ENCODE assay signal across 13 cellular contexts in genomic region chr19:49337267-49338022, GRCh38. TPM values are rescaled to one million over a fixed set of nuclear protein-coding genes. Genes with fewer than 3 reads are reported as not detected.
A peak's percentile ranks its signal among the peaks of the same experiment; 100 is the strongest.
DNase-seq lines count a peak whose midpoint lies in the region; ATAC-seq and TF ChIP-seq lines count a peak whose summit lies in the region.
"Had no signal": no experiment of that assay in that cellular context is flagged by ENCODE, and none has a peak within 500 bp of the region (broad histone marks: within the 10 kb centered on the region; RNA-seq: fewer than 3 reads in every experiment).

No MANE protein-coding gene starts in this region.

- H3K27ac ChIP-seq in SU-DHL-6 (ENCODE audit: low read depth, low read length) (peak overlapping the region; percentile 97), hepatocyte (no peak overlapping the region), spleen (peak overlapping the region in 7 of 8 donors; percentile 86 to 95 (median 89))
- H3K27ac ChIP-seq: dorsolateral prefrontal cortex had no signal

- TF ChIP-seq CTCF in SU-DHL-6 (IDR thresholded peaks at IDR 0.05; ENCODE audit: insufficient read depth, low read length, poor library complexity, severe bottlenecking) (no peak), hepatocyte (IDR thresholded peaks at IDR 0.05; ENCODE audit: poor library complexity) (no peak), spleen (IDR thresholded peaks at IDR 0.05 in 8 of 11, conservative IDR thresholded peaks at IDR 0.05 in 3 of 11) (no peak)

- H2AFZ ChIP-seq in SU-DHL-6 (ENCODE audit: low read depth, low read length, severe bottlenecking) (no peak overlapping the region), hepatocyte (no peak overlapping the region)

- peaks cover 68% of the 10 kb centered on the region for H3F3A ChIP-seq in SU-DHL-6 (ENCODE audit: insufficient read depth)

- H3K36me3 ChIP-seq in SU-DHL-6 (ENCODE audit: low read length) (peaks cover 15% of the 10 kb centered on the region), hepatocyte (replicated peaks; ENCODE audit: insufficient read depth, low read depth) (no peaks in the 10 kb centered on the region), spleen (peaks cover 0 to 59% (median 34%) of the 10 kb centered on the region in 6 donors)

- ATAC-seq in HG03342 (IDR thresholded peaks at IDR 0.05; ENCODE audit: unreplicated experiment) = no peak
- ATAC-seq: activated naive CD4-positive, alpha-beta T cell treated with anti-CD3 and anti-CD28 coated beads, Interleukin-2, amount 50 U/mL, for 72 hours had no signal

- WGBS in hepatocyte (ENCODE audit: low lambda C conversion rate, missing lambda C conversion rate) = 73% methylated on average over 16 of the region's 19 CpGs
- WGBS in spleen, 5 donors = 81 to 86% (median 85%) methylated on average over 19 of the region's 19 CpGs

- H3K27me3 ChIP-seq in SU-DHL-6 (ENCODE audit: low read length) (no peaks in the 10 kb centered on the region), hepatocyte (no peaks in the 10 kb centered on the region), spleen (replicated peaks in 1 of 7) (no peaks in the 10 kb centered on the region)

- H3K4me1 ChIP-seq in hepatocyte (ENCODE audit: insufficient read depth) (no peaks in the 10 kb centered on the region), spleen (peaks cover 16 to 94% (median 85%) of the 10 kb centered on the region in 6 donors)

- DNase-seq in activated CD8-positive, alpha-beta memory T cell treated with anti-CD3 and anti-CD28 coated beads for 24 hours = peak; percentile 38
- no peak for DNase-seq in activated CD8-positive, alpha-beta memory T cell treated with anti-CD3 and anti-CD28 coated beads, Interleukin-2, amount 50 U/mL, for 48 hours
- no peak for DNase-seq in hepatocyte (ENCODE audit: low spot score)
- no peak for DNase-seq in spleen
- DNase-seq in SIG-M5 treated with dmso at 0.1 percent for 504 hours (lab: John Stamatoyannopoulos, UW; ENCODE audit: unreplicated experiment) = no peak
- DNase-seq in OCI-M1 (lab: John Stamatoyannopoulos, UW) = no peak
- DNase-seq: stimulated activated CD4-positive, alpha-beta T cell treated with anti-CD3 and anti-CD28 coated beads, Interleukin-12 subunit alpha, Interleukin-12 subunit beta, amount 100 ng/mL, for 4 hours had no signal

- no peak for TF ChIP-seq POLR2A in spleen (IDR thresholded peaks at IDR 0.05)

- H4K20me1 ChIP-seq in SU-DHL-6 (ENCODE audit: low read depth, low read length) (no peaks in the 10 kb centered on the region), hepatocyte (ENCODE audit: insufficient read depth, poor library complexity, severe bottlenecking) (peaks cover 7% of the 10 kb centered on the region)

- H3K4me3 ChIP-seq in SU-DHL-6 (ENCODE audit: insufficient read depth, low read length, poor library complexity, severe bottlenecking) (peak overlapping the region; percentile 71), hepatocyte (no peak overlapping the region), spleen (peak overlapping the region in 6 of 8 donors; percentile 58 to 79 (median 68))

- no peaks in the 10 kb centered on the region for H3K9me2 ChIP-seq in SU-DHL-6 (replicated peaks; ENCODE audit: insufficient read depth, low read length)
- H3K9me2 ChIP-seq in hepatocyte (replicated peaks; ENCODE audit: insufficient read depth) = no peaks in the 10 kb centered on the region

- peak overlapping the region; percentile 88 for H3K4me2 ChIP-seq in SU-DHL-6 (ENCODE audit: low read depth, low read length, poor library complexity, severe bottlenecking)
- H3K4me2 ChIP-seq in hepatocyte = peak overlapping the region; percentile 78

- H3K9ac ChIP-seq in SU-DHL-6 (ENCODE audit: low read length) = peak overlapping the region; percentile 86

- intact Hi-C loops in spleen (cut with DNase I; ENCODE audit: low total_unique reads) = no loop called here

- H3K79me2 ChIP-seq in SU-DHL-6 (ENCODE audit: insufficient read depth, low read length) (peaks cover 30% of the 10 kb centered on the region), hepatocyte (no peaks in the 10 kb centered on the region)

- no peaks in the 10 kb centered on the region for H3K9me3 ChIP-seq in SU-DHL-6 (ENCODE audit: insufficient read depth, low read length)
- H3K9me3 ChIP-seq in hepatocyte (ENCODE audit: low read depth) = no peaks in the 10 kb centered on the region
- H3K9me3 ChIP-seq in spleen = no peaks in the 10 kb centered on the region

RNA-seq across cellular contexts. Expression of gene CD37, which starts 2.2 kb away (rescaled TPM):
- total RNA-seq in hepatocyte (0.27 and 1.9 TPM in 2 replicates), spleen (100 to 1,000 TPM; 297 to 516 (median 398) TPM)
- polyA plus RNA-seq in hepatocyte (6.6 and 12.4 TPM in 2 replicates), spleen (100 to 1,000 TPM; 401 to 452 (median 405) TPM)
- total RNA-seq: Daoy, LHCN-M2 had no signal

RNA-seq across cellular contexts. Expression of gene SLC6A16, which starts 12.5 kb away (rescaled TPM):
- total RNA-seq in hepatocyte (0.27 TPM in 1 of 2 replicates, not detected in the other), spleen (1 to 10 TPM; 2.1 to 6.9 (median 5.0) TPM)
- polyA plus RNA-seq in hepatocyte (0.27 and 1.1 TPM in 2 replicates), spleen (1 to 10 TPM; 2.7 to 5.0 (median 2.7) TPM)
- total RNA-seq: Daoy had no signal

RNA-seq across cellular contexts. Expression of gene TEAD2, which starts 24.8 kb away (rescaled TPM):
- total RNA-seq in hepatocyte (35.4 and 42.2 TPM in 2 replicates), spleen (10 to 100 TPM in 6 of 7 donors, 1 to 10 TPM in 1; 8.9 to 24.7 (median 15.8) TPM)
- polyA plus RNA-seq in hepatocyte (36.1 and 41.4 TPM in 2 replicates), spleen (1 to 10 TPM; 5.8 to 8.4 (median 5.8) TPM)

RNA-seq across cellular contexts. Expression of gene DKKL1, which starts 26.2 kb away (rescaled TPM):
- 2.2 and 2.9 TPM in 2 replicates for total RNA-seq in hepatocyte
- 4.0 and 6.0 TPM in 2 replicates for polyA plus RNA-seq in hepatocyte
- total RNA-seq in spleen = under 1 TPM in 2 of 7 donors, not detected in 5; 0.57 to 0.79 TPM
- 1 to 10 TPM in 1 of 3 donors, under 1 TPM in 1, not detected in 1; 0.57 to 1.1 TPM for polyA plus RNA-seq in spleen
- total RNA-seq: activated naive CD4-positive, alpha-beta T cell treated with anti-CD3 and anti-CD28 coated beads, Interleukin-2, amount 50 U/mL, for 72 hours had no signal

RNA-seq across cellular contexts. Expression of gene KASH5, which starts 50.6 kb away (rescaled TPM):
- total RNA-seq in hepatocyte (not detected in 2 replicates), spleen (under 1 TPM in 1 of 7 donors, not detected in 6; 0.41 TPM)
- polyA plus RNA-seq in hepatocyte (not detected in 2 replicates), spleen (under 1 TPM; 0.11 to 0.32 (median 0.19) TPM)
- total RNA-seq: Daoy, LHCN-M2 had no signal

Comparison
In these comparisons a context has a peak if more than half of its experiments do, and no peak if none do; other contexts are left out.
1. RNA of gene CD37, which starts 2.2 kb away (total RNA-seq): 297 to 516 TPM in spleen; 0.27 to 1.9 TPM in hepatocyte; every median in the first group is over 100 times any median in the second.